11 cellular contexts compared by ENCODE assay signal in the genomic region with DNA sequence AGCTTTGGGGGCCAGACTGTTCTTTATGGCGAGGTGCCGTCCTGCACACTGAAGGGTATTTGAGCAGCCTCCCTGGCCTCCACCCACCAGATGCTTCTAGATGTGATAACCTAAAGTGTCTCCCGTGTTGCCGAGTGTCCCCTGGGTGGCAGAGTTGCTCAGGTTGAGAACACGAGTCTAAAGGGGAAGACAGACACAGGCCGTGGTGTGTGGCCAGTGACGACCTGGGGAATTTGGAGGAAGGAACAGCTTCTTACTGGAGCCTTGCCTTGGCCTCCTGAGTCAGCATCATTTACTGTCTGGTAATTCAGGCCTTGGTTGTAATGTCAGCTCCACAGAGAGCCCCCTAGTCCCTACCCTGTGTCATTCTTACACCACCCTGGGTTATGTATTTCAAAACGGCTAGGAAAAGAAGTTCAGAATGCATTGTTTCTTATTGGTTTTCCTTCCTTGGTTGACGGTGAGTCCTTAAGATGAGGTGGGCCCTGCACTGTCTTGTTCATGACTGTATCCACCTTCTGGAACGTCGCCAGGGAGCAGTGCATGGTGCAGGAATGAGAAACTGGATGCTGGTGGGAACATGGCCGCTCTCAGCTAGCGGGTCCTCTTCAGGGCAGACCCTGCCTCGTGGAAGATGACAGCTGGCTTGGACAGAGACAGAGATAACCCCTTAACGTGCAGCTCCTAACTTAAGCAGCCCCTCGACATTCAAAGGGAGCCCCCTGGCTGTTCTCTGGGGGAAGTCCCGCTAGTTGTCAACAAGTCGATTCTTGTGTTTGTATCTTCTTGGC. TPM values are rescaled to one million over a fixed set of nuclear protein-coding genes. Genes with fewer than 3 reads are reported as not detected.
A peak's percentile ranks its signal among the peaks of the same experiment; 100 is the strongest.
DNase-seq lines count a peak whose midpoint lies in the region; ATAC-seq and TF ChIP-seq lines count a peak whose summit lies in the region.
"Had no signal": no experiment of that assay in that cellular context is flagged by ENCODE, and none has a peak within 500 bp of the region (broad histone marks: within the 10 kb centered on the region; RNA-seq: fewer than 3 reads in every experiment).

No MANE protein-coding gene starts in this region.

- peaks cover 12% of the 10 kb centered on the region for H3K36me3 Mint-ChIP-seq in T-helper 17 cell (ENCODE audit: low read depth)

- H3K27me3 ChIP-seq in A673 (replicated peaks; ENCODE audit: insufficient read depth, low read depth, low read length, poor library complexity) (no peaks in the 10 kb centered on the region), left ventricle myocardium inferior (ENCODE audit: low read depth) (no peaks in the 10 kb centered on the region), tibial artery (no peaks in the 10 kb centered on the region)

- DNase-seq in A673 (ENCODE audit: low spot score) (no peak), GM13976 (ENCODE audit: low spot score) (peak; percentile 77), T-helper 17 cell (no peak), left ventricle myocardium inferior (no peak), NCI-H1694 treated with DMSO at 0.1 percent for 48 hours (lab: John Stamatoyannopoulos, UW) (no peak), islet precursor cell (no peak), tibial artery (no peak)
- DNase-seq: DMS79, NCI-H2171 treated with DMSO at 0.1 percent for 48 hours had no signal

- H3K4me3 ChIP-seq in A673 (ENCODE audit: low read depth, low read length, poor library complexity, severe bottlenecking) (no peak overlapping the region), left ventricle myocardium inferior (no peak overlapping the region), tibial artery (no peak overlapping the region)

- no peak overlapping the region for H3K4me3 Mint-ChIP-seq in T-helper 17 cell
- H3K4me3 Mint-ChIP-seq: neural crest cell had no signal

- ATAC-seq in T-helper 17 cell (no peak), HG02610 (IDR thresholded peaks at IDR 0.05; ENCODE audit: unreplicated experiment) (no peak)

- H3K27me3 Mint-ChIP-seq in T-helper 17 cell, result no peaks in the 10 kb centered on the region

- TF ChIP-seq CTCF in A673 (conservative IDR thresholded peaks at IDR 0.05; ENCODE audit: low read depth, low read length) (peak; percentile 40), GM13976 (IDR thresholded peaks at IDR 0.05; ENCODE audit: borderline replicate concordance, control extremely low read depth, extremely low read depth, insufficient read depth, missing control alignments) (peak; percentile 18), left ventricle myocardium inferior (IDR thresholded peaks at IDR 0.05; ENCODE audit: borderline replicate concordance) (peak; percentile 33), tibial artery (IDR thresholded peaks at IDR 0.05) (no peak)

- H3K4me1 ChIP-seq in A673 (ENCODE audit: insufficient read depth, low read length, poor library complexity, severe bottlenecking) (no peaks in the 10 kb centered on the region), left ventricle myocardium inferior (peaks cover 20% of the 10 kb centered on the region), tibial artery (peaks cover 0 to 11% (median 0%) of the 10 kb centered on the region in 4 donors)

- H3K4me1 Mint-ChIP-seq in T-helper 17 cell, result peaks cover 14% of the 10 kb centered on the region
- H3K4me1 Mint-ChIP-seq: neural crest cell had no signal

- H3K36me3 ChIP-seq in A673 (ENCODE audit: insufficient read depth, low read length, poor library complexity, severe bottlenecking), result peaks cover 69% of the 10 kb centered on the region
- peaks cover 81% of the 10 kb centered on the region for H3K36me3 ChIP-seq in left ventricle myocardium inferior
- H3K36me3 ChIP-seq in tibial artery, result peaks cover 36 to 97% (median 84%) of the 10 kb centered on the region in 3 donors

- in situ Hi-C loops in GM13976 (cut with MboI; ENCODE audit: low sequenced_read_pairs, unreplicated experiment), result no loop called here

- POLR2A ChIA-PET in A673 (lab: Charles Lee; ENCODE audit: low non-redundant PET), result interaction anchor here (0.6 kb wide), 1 partner anchor 18 kb away, joined by 4 read pairs; no protein-coding TSS in a partner anchor

- BruUV-seq in A673 (replicated peaks; lab: Mats Ljungman, UMichigan), result no TSS peak

- H3K27ac ChIP-seq in A673 (ENCODE audit: low read depth, low read length, poor library complexity, severe bottlenecking) (no peak overlapping the region), left ventricle myocardium inferior (replicated peaks) (no peak overlapping the region), tibial artery (no peak overlapping the region)

- peak overlapping the region; percentile 79 for H3K27ac Mint-ChIP-seq in T-helper 17 cell

- no peaks in the 10 kb centered on the region for H3K9me3 ChIP-seq in A673 (ENCODE audit: low read depth, low read length, poor library complexity, severe bottlenecking)
- H3K9me3 ChIP-seq in T-helper 17 cell (ENCODE audit: control insufficient read depth, low read length, poor library complexity, severe bottlenecking), result no peaks in the 10 kb centered on the region
- no peaks in the 10 kb centered on the region for H3K9me3 ChIP-seq in left ventricle myocardium inferior (replicated peaks)
- no peaks in the 10 kb centered on the region for H3K9me3 ChIP-seq in tibial artery

- CTCF ChIA-PET in A673 (lab: Charles Lee), result no interaction called here

- intact Hi-C loops in A673 (cut with micrococcal nuclease; ENCODE audit: unreplicated experiment), result no loop called here
- intact Hi-C loops in left ventricle myocardium inferior (cut with micrococcal nuclease), result no loop called here
- intact Hi-C loops in tibial artery (cut with DNase I; ENCODE audit: low total_unique reads), result no loop called here

RNA-seq across cellular contexts. Expression of a gene that starts 7.1 kb away (rescaled TPM):
- total RNA-seq in A673 (2021), result 76.7 and 80.0 TPM in 2 replicates
- total RNA-seq in T-helper 17 cell, result 10 to 100 TPM; 61.1 to 69.4 TPM
- total RNA-seq in left ventricle myocardium inferior, result 24.4 TPM

RNA-seq across cellular contexts. Expression of a gene that starts 52.5 kb away (rescaled TPM):
- total RNA-seq in A673 (2021), result not detected in 2 replicates
- total RNA-seq in T-helper 17 cell, result 1 to 10 TPM in 1 of 2 donors, under 1 TPM in 1; 0.07 to 2.7 TPM
- 1.1 TPM for total RNA-seq in left ventricle myocardium inferior
- total RNA-seq: neural crest cell had no signal

Comparison
In these comparisons a context has a peak if more than half of its experiments do, and no peak if none do; other contexts are left out.
1. CTCF ChIP-seq: peak in A673 (single experiment), GM13976 (single experiment) and left ventricle myocardium inferior (single experiment); none in tibial artery (0 of 2).